In the genomic region with DNA sequence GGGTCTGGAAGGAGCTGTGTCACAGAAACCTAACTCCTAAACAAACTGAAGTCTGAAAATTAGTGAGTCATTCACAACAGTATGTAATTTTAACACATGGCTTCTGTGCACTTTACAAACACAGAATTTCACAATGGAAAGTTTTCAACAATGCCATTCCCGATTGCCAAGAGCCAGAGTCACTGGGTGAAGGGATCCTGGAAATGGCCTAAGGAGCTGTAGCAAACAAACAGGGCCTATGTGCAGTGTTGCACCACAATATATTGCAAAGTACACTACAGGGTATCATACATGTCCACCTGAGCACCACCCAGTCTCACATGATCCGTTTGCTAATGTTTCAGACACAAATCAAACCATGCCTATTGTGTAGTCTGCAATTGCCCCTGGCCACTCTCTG, we compare ENCODE assay signal across 22 cellular contexts.
"Had no signal": no experiment of that assay in that cellular context is flagged by ENCODE, and none has a peak within 500 bp of the region (broad histone marks: within the 10 kb centered on the region; RNA-seq: fewer than 3 reads in every experiment).

No MANE protein-coding gene starts in this region.

- DNase-seq: activated B cell treated with CpG ODN at 0.5 μM for 24 hours; activated CD4-positive, alpha-beta T cell treated with anti-CD3 and anti-CD28 coated beads for 36 hours; activated CD4-positive, alpha-beta T cell treated with anti-CD3 and anti-CD28 coated beads, Interleukin-2, amount 50 U/mL, for 4 hours; activated CD8-positive, alpha-beta memory T cell treated with anti-CD3 and anti-CD28 coated beads for 24 hours; activated CD8-positive, alpha-beta memory T cell treated with anti-CD3 and anti-CD28 coated beads, Interleukin-2, amount 50 U/mL, for 4 hours; activated T-cell treated with anti-CD3 and anti-CD28 coated beads, Interleukin-2, amount 50 U/mL, for 24 hours; dorsolateral prefrontal cortex; effector memory CD8-positive, alpha-beta T cell; heart right ventricle; left colon; natural killer cell; retina; spleen; stimulated activated CD4-positive, alpha-beta T cell treated with anti-CD3 and anti-CD28 coated beads, Interleukin-4, amount 100 ng/mL, for 1 hour; stimulated activated naive CD4-positive, alpha-beta T cell; T-helper 17 cell; testis had no signal

- FAIRE-seq: astrocyte, colon, endothelial cell of umbilical vein, keratinocyte had no signal

- H3K36me3 ChIP-seq: heart right ventricle, spleen had no signal

- ATAC-seq: activated CD4-positive, alpha-beta T cell treated with anti-CD3 and anti-CD28 coated beads for 36 hours; activated T-helper 17 cell treated with anti-CD3 and anti-CD28 coated beads, Interleukin-2, amount 50 U/mL, for 72 hours; effector memory CD8-positive, alpha-beta T cell; heart right ventricle; left colon; natural killer cell; T-helper 17 cell had no signal

- H3K4me3 ChIP-seq: dorsolateral prefrontal cortex, heart right ventricle, spleen, testis had no signal

- H3K27ac ChIP-seq: dorsolateral prefrontal cortex, heart right ventricle, spleen, testis had no signal

- H3K9me3 ChIP-seq: testis had no signal

- H3K27me3 ChIP-seq: heart right ventricle, testis had no signal

- H3K4me1 ChIP-seq: heart right ventricle, spleen, testis had no signal
